2 cellular contexts compared by ENCODE assay signal in the genomic region with DNA sequence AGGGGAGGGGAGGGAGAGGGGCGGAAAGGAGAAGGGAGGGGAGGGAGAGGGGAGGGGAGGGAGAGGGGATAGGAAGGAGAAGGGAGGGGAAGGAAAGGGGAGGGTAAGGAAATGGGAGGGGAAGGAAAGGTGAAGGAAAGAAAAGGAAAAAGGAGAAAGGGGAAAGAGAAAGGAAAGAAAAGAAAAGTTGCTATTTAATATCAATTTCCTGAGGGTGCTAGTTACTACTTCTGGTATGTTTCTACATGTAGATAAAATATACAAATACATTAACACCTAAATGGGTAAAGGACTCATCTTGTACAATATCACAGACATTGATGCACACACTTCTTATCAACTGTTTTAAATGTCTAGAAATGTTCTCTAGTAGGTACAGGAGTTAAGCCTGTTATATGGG.
TF ChIP-seq lines count a peak whose summit lies in the region.

No MANE protein-coding gene starts in this region.

TF ChIP-seq in HepG2, 621 proteins besides CTCF, POLR2A, EP300 and RAD21:
- TF ChIP-seq JUNB (CRISPR knock-in tag; IDR thresholded peaks at IDR 0.05; ENCODE audit: borderline replicate concordance) (no peak), JUND (CRISPR knock-in tag; IDR thresholded peaks at IDR 0.05) (no peak), ESRRA (CRISPR knock-in tag; IDR thresholded peaks at IDR 0.05; ENCODE audit: low read depth) (no peak), SIX4 (CRISPR knock-in tag; IDR thresholded peaks at IDR 0.05) (no peak), HNRNPK (IDR thresholded peaks at IDR 0.05; ENCODE audit: low read depth, low read length, poor library complexity, severe bottlenecking) (peak; percentile 97), SYNCRIP (IDR thresholded peaks at IDR 0.05; ENCODE audit: insufficient read depth, low read depth, low read length) (no peak), MZF1 (CRISPR knock-in tag; IDR thresholded peaks at IDR 0.05; ENCODE audit: borderline replicate concordance) (no peak), TBL1XR1 (IDR thresholded peaks at IDR 0.05; ENCODE audit: borderline replicate concordance, low read length, partially characterized antibody) (no peak)

TF ChIP-seq in K562, 482 proteins besides CTCF, POLR2A, EP300 and RAD21:
- TF ChIP-seq PCBP1 (IDR thresholded peaks at IDR 0.05; ENCODE audit: low read depth, low read length, poor library complexity, severe bottlenecking), result peak; percentile 36
- TF ChIP-seq, protein P1, sequence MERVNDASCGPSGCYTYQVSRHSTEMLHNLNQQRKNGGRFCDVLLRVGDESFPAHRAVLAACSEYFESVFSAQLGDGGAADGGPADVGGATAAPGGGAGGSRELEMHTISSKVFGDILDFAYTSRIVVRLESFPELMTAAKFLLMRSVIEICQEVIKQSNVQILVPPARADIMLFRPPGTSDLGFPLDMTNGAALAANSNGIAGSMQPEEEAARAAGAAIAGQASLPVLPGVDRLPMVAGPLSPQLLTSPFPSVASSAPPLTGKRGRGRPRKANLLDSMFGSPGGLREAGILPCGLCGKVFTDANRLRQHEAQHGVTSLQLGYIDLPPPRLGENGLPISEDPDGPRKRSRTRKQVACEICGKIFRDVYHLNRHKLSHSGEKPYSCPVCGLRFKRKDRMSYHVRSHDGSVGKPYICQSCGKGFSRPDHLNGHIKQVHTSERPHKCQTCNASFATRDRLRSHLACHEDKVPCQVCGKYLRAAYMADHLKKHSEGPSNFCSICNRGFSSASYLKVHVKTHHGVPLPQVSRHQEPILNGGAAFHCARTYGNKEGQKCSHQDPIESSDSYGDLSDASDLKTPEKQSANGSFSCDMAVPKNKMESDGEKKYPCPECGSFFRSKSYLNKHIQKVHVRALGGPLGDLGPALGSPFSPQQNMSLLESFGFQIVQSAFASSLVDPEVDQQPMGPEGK (CRISPR knock-in tag; IDR thresholded peaks at IDR 0.05; ENCODE audit: borderline replicate concordance), result no peak
- peak; percentile 87 for TF ChIP-seq HNRNPK (IDR thresholded peaks at IDR 0.05; ENCODE audit: low read depth, low read length, poor library complexity, severe bottlenecking)
- TF ChIP-seq PHTF2 (CRISPR knock-in tag; IDR thresholded peaks at IDR 0.05), result no peak
- peak; percentile 85 for TF ChIP-seq PCBP2 (IDR thresholded peaks at IDR 0.05; ENCODE audit: low read depth, low read length, poor library complexity, severe bottlenecking)
- TF ChIP-seq GABPA (tag; conservative IDR thresholded peaks at IDR 0.05; ENCODE audit: low read depth), result no peak
TF ChIP-seq in K562: peak in this region for 3.
